In genomic region chr5:142167458-142167857, GRCh38 we compare ENCODE assay signal across 20 cellular contexts. TPM values are rescaled to one million over a fixed set of nuclear protein-coding genes. Genes with fewer than 3 reads are reported as not detected.
DNase-seq lines count a peak whose midpoint lies in the region; ATAC-seq, FAIRE-seq and TF ChIP-seq lines count a peak whose summit lies in the region.
"Had no signal": no experiment of that assay in that cellular context is flagged by ENCODE, and none has a peak within 500 bp of the region (broad histone marks: within the 10 kb centered on the region; RNA-seq: fewer than 3 reads in every experiment).

No MANE protein-coding gene starts in this region.

- WGBS in mesendoderm (ENCODE audit: extremely low coverage, insufficient coverage, low lambda C conversion rate) = no CpG with 5 or more reads among the region's 6 CpGs

- peak overlapping the region; percentile 35 for H3K18ac ChIP-seq in mesendoderm (ENCODE audit: low read length)

- H3K4me3 ChIP-seq in bronchial epithelial cell (ENCODE audit: low read depth, low read length) = no peak overlapping the region
- no peak overlapping the region for H3K4me3 ChIP-seq in mesendoderm (ENCODE audit: low read length)
- H3K4me3 ChIP-seq: GM23248, heart right ventricle, prostate gland, upper lobe of right lung had no signal

- DNase-seq in ELR (ENCODE audit: low read depth) (peak; percentile 43), bronchial epithelial cell (ENCODE audit: low read depth) (no peak), mesendoderm (no peak), omental fat pad (ENCODE audit: low spot score) (no peak), NCI-H146 (lab: John Stamatoyannopoulos, UW) (no peak)
- no peak for DNase-seq in stimulated activated CD8-positive, alpha-beta memory T cell treated with anti-CD3 and anti-CD28 coated beads, Interleukin-4, amount 100 ng/mL, for 48 hours
- no peak for DNase-seq in stimulated activated effector memory CD8-positive, alpha-beta T cell treated with anti-CD3 and anti-CD28 coated beads, Interleukin-12 subunit alpha, Interleukin-12 subunit beta, amount 100 ng/mL, for 72 hours (ENCODE audit: low spot score in 2 of 2)
- DNase-seq: activated CD4-positive, CD25-positive, alpha-beta regulatory T cell treated with anti-CD3 and anti-CD28 coated beads, Interleukin-2, amount 50 U/mL, for 72 hours; activated CD8-positive, alpha-beta memory T cell treated with anti-CD3 and anti-CD28 coated beads for 24 hours; GF-D8; GM23248; heart right ventricle; NCI-H1092 treated with DMSO at 0.1 percent for 48 hours; NCI-H1930; NCI-H2227 treated with DMSO at 0.1 percent for 48 hours; upper lobe of right lung had no signal

- H3K27me3 ChIP-seq in bronchial epithelial cell (ENCODE audit: control insufficient read depth, insufficient read depth, low read length) = no peaks in the 10 kb centered on the region
- H3K27me3 ChIP-seq in mesendoderm (ENCODE audit: insufficient read depth, low read length, poor library complexity) = no peaks in the 10 kb centered on the region
- H3K27me3 ChIP-seq: heart right ventricle, upper lobe of right lung had no signal

- no peaks in the 10 kb centered on the region for H3K9me3 Mint-ChIP-seq in stimulated activated effector memory CD8-positive, alpha-beta T cell treated with anti-CD3 and anti-CD28 coated beads, Interleukin-12 subunit alpha, Interleukin-12 subunit beta, amount 100 ng/mL, for 72 hours
- H3K9me3 Mint-ChIP-seq: activated T-cell treated with anti-CD3 and anti-CD28 coated beads, Interleukin-2, amount 50 U/mL, for 24 hours had no signal

- H2BK120ac ChIP-seq in mesendoderm (ENCODE audit: low read depth, low read length) = peak overlapping the region; percentile 95

- no peaks in the 10 kb centered on the region for H3K79me1 ChIP-seq in mesendoderm (ENCODE audit: low read length)

- no peak overlapping the region for H3K4me3 Mint-ChIP-seq in stimulated activated effector memory CD8-positive, alpha-beta T cell treated with anti-CD3 and anti-CD28 coated beads, Interleukin-12 subunit alpha, Interleukin-12 subunit beta, amount 100 ng/mL, for 72 hours
- H3K4me3 Mint-ChIP-seq: activated T-cell treated with anti-CD3 and anti-CD28 coated beads, Interleukin-2, amount 50 U/mL, for 24 hours had no signal

- peak overlapping the region; percentile 38 for H3K4ac ChIP-seq in mesendoderm (ENCODE audit: low read depth, low read length)

- no peak for FAIRE-seq in bronchial epithelial cell (lab: Jason Lieb, UNC)
- FAIRE-seq: GM18507 had no signal

- no peak overlapping the region for H4K8ac ChIP-seq in mesendoderm (ENCODE audit: low read depth, low read length)

- H3K56ac ChIP-seq in mesendoderm (ENCODE audit: low read length) = peak overlapping the region; percentile 80

- ATAC-seq in omental fat pad (ENCODE audit: low FRiP score) = no peak
- ATAC-seq in stimulated activated effector memory CD8-positive, alpha-beta T cell treated with anti-CD3 and anti-CD28 coated beads, Interleukin-12 subunit alpha, Interleukin-12 subunit beta, amount 100 ng/mL, for 72 hours = no peak
- ATAC-seq: upper lobe of right lung had no signal

- H3K27ac Mint-ChIP-seq in stimulated activated effector memory CD8-positive, alpha-beta T cell treated with anti-CD3 and anti-CD28 coated beads, Interleukin-12 subunit alpha, Interleukin-12 subunit beta, amount 100 ng/mL, for 72 hours = no peak overlapping the region

- H3K36me3 ChIP-seq in bronchial epithelial cell (ENCODE audit: control insufficient read depth, insufficient read depth, low read length) (no peaks in the 10 kb centered on the region), mesendoderm (ENCODE audit: control insufficient read depth, insufficient read depth, low read length) (no peaks in the 10 kb centered on the region)
- H3K36me3 ChIP-seq: heart right ventricle, prostate gland, upper lobe of right lung had no signal

- H3K23ac ChIP-seq in mesendoderm (ENCODE audit: low read length) = no peak overlapping the region

- peaks cover 9% of the 10 kb centered on the region for H3K36me3 Mint-ChIP-seq in stimulated activated effector memory CD8-positive, alpha-beta T cell treated with anti-CD3 and anti-CD28 coated beads, Interleukin-12 subunit alpha, Interleukin-12 subunit beta, amount 100 ng/mL, for 72 hours

- H2AK5ac ChIP-seq in mesendoderm (ENCODE audit: low read length) = peak overlapping the region; percentile 75

- H4K5ac ChIP-seq in mesendoderm (ENCODE audit: low read length) = no peak overlapping the region

- peaks cover 9% of the 10 kb centered on the region for H3K4me1 ChIP-seq in mesendoderm (ENCODE audit: control insufficient read depth, low read depth, low read length)
- H3K4me1 ChIP-seq: prostate gland had no signal

- TF ChIP-seq CTCF in bronchial epithelial cell (IDR thresholded peaks at IDR 0.05; ENCODE audit: insufficient read depth, low read length, severe bottlenecking) (peak; percentile 4), omental fat pad (IDR thresholded peaks at IDR 0.05) (no peak)

- H3K79me2 ChIP-seq in mesendoderm (ENCODE audit: control insufficient read depth, insufficient read depth, low read length) = no peaks in the 10 kb centered on the region

- H3K27ac ChIP-seq in mesendoderm (ENCODE audit: low read depth, low read length) = no peak overlapping the region
- H3K27ac ChIP-seq: GM23248, prostate gland, upper lobe of right lung had no signal

- no peak overlapping the region for H3K4me2 ChIP-seq in mesendoderm (ENCODE audit: low read length)

- TF ChIP-seq EP300 in Ishikawa (IDR thresholded peaks at IDR 0.05; ENCODE audit: borderline replicate concordance) = no peak

- no peak overlapping the region for H2BK15ac ChIP-seq in mesendoderm (replicated peaks; ENCODE audit: low read depth)

- H3K9ac ChIP-seq in mesendoderm (ENCODE audit: low read length) = no peak overlapping the region
- H3K9ac ChIP-seq: GM23248 had no signal

- no peaks in the 10 kb centered on the region for H3K4me1 Mint-ChIP-seq in stimulated activated effector memory CD8-positive, alpha-beta T cell treated with anti-CD3 and anti-CD28 coated beads, Interleukin-12 subunit alpha, Interleukin-12 subunit beta, amount 100 ng/mL, for 72 hours

- peak; percentile 46 for TF ChIP-seq RAD21 in Ishikawa (IDR thresholded peaks at IDR 0.05; ENCODE audit: low read depth)

- H2BK5ac ChIP-seq in mesendoderm (ENCODE audit: low read length) = peak overlapping the region; percentile 87

TF ChIP-seq in Ishikawa, 13 proteins besides CTCF, POLR2A, EP300 and RAD21:
- TF ChIP-seq REST (IDR thresholded peaks at IDR 0.05; ENCODE audit: low read depth) = no peak
- TF ChIP-seq EGR1 (IDR thresholded peaks at IDR 0.05) = no peak
- no peak for TF ChIP-seq TAF1 (IDR thresholded peaks at IDR 0.05; ENCODE audit: low read depth)
- no peak for TF ChIP-seq TEAD4 (IDR thresholded peaks at IDR 0.05)
- TF ChIP-seq, protein P1, sequence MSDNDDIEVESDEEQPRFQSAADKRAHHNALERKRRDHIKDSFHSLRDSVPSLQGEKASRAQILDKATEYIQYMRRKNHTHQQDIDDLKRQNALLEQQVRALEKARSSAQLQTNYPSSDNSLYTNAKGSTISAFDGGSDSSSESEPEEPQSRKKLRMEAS (IDR thresholded peaks at IDR 0.05) = no peak
- no peak for TF ChIP-seq NFIC (IDR thresholded peaks at IDR 0.05)
- TF ChIP-seq ZBTB7A (IDR thresholded peaks at IDR 0.05; ENCODE audit: low read depth) = no peak
- no peak for TF ChIP-seq FOXM1 (IDR thresholded peaks at IDR 0.05; ENCODE audit: borderline replicate concordance, low read depth)
- TF ChIP-seq YY1 (IDR thresholded peaks at IDR 0.05; ENCODE audit: low read depth) = no peak
- TF ChIP-seq TCF12 (IDR thresholded peaks at IDR 0.05; ENCODE audit: low read depth) = no peak
- TF ChIP-seq CREB1 (IDR thresholded peaks at IDR 0.05; ENCODE audit: low read depth) = no peak

RNA-seq across cellular contexts. Expression of gene NDFIP1, which starts 58.9 kb away (rescaled TPM):
- total RNA-seq in bronchial epithelial cell (16.8 and 29.8 TPM in 2 replicates), omental fat pad (10 to 100 TPM; 60.4 to 73.6 (median 64.6) TPM)
- polyA plus RNA-seq in mesendoderm (2013, experiment 1 of 2) = 20.2 TPM
- 19.9 TPM for polyA plus RNA-seq in mesendoderm (2013, experiment 2 of 2)
